31 cellular contexts compared by ENCODE assay signal in the genomic region with DNA sequence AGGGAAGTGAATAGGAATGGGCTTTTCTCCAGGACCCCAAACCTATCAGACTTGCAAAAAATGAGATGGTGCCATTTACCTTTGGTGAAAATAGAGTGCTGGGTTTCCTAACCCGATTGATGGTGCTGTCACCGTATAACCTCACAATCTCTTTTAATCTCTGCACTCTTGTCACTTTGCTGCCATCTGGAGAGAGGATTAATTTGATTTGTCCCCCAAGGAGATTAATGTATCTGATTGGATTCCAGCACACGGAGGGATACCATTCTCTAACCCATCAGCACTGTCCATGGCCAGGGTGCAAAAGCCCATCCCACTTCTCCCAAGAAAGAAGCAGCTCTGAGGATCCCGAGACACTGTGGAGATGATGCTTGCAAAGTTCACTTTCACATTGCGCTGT.
"Had no signal": no experiment of that assay in that cellular context is flagged by ENCODE, and none has a peak within 500 bp of the region (broad histone marks: within the 10 kb centered on the region; RNA-seq: fewer than 3 reads in every experiment).

No MANE protein-coding gene starts in this region.

- ATAC-seq: activated CD4-positive, alpha-beta T cell treated with anti-CD3 and anti-CD28 coated beads for 36 hours; activated T-cell treated with anti-CD3 and anti-CD28 coated beads, Interleukin-2, amount 50 U/mL, for 4 hours; activated T-helper 17 cell treated with anti-CD3 and anti-CD28 coated beads, Interleukin-2, amount 50 U/mL, for 72 hours; body of pancreas; effector memory CD8-positive, alpha-beta T cell; foreskin keratinocyte; gastrocnemius medialis; heart left ventricle; T-helper 17 cell had no signal

- H3K9me3 ChIP-seq: body of pancreas, esophagus muscularis mucosa, gastrocnemius medialis, heart left ventricle had no signal

- H3K36me3 Mint-ChIP-seq: activated naive CD8-positive, alpha-beta T cell had no signal

- H3K9me3 Mint-ChIP-seq: activated CD4-positive, alpha-beta memory T cell treated with anti-CD3 and anti-CD28 coated beads, Interleukin-2, amount 10 ng/mL, durations not matched to agents 7 days and 5 days; activated CD4-positive, alpha-beta T cell treated with anti-CD3 and anti-CD28 coated beads, Interleukin-2, amount 10 ng/mL, durations not matched to agents 24 days and 14 days; activated T-cell treated with anti-CD3 and anti-CD28 coated beads, Interleukin-2, amount 50 U/mL, for 4 hours; activated T-helper 17 cell treated with anti-CD3 and anti-CD28 coated beads, Interleukin-2, amount 50 U/mL, for 72 hours; effector memory CD8-positive, alpha-beta T cell; T-helper 2 cell treated with Interferon-gamma antibody and Interleukin-4, amounts not matched to agents 5 μg/mL and 100 μg/mL, for 36 hours had no signal

- H3K4me3 Mint-ChIP-seq: activated CD4-positive, alpha-beta memory T cell treated with anti-CD3 and anti-CD28 coated beads, Interleukin-2, amount 10 ng/mL, durations not matched to agents 7 days and 5 days; activated CD4-positive, alpha-beta T cell treated with anti-CD3 and anti-CD28 coated beads for 36 hours; activated CD4-positive, alpha-beta T cell treated with anti-CD3 and anti-CD28 coated beads, Interleukin-2, amount 10 ng/mL, durations not matched to agents 24 days and 14 days; activated naive CD8-positive, alpha-beta T cell; activated T-cell treated with anti-CD3 and anti-CD28 coated beads, Interleukin-2, amount 50 U/mL, for 4 hours; activated T-helper 17 cell treated with anti-CD3 and anti-CD28 coated beads, Interleukin-2, amount 50 U/mL, for 72 hours; effector memory CD8-positive, alpha-beta T cell; T-helper 17 cell; T-helper 2 cell treated with Interferon-gamma antibody and Interleukin-4, amounts not matched to agents 5 μg/mL and 100 μg/mL, for 36 hours had no signal

- H3K27me3 ChIP-seq: body of pancreas, gastrocnemius medialis, hepatocyte had no signal

- DNase-seq: activated CD4-positive, alpha-beta memory T cell treated with anti-CD3 and anti-CD28 coated beads, Interleukin-2, amount 10 ng/mL, durations not matched to agents 7 days and 5 days; activated CD4-positive, alpha-beta T cell treated with anti-CD3 and anti-CD28 coated beads for 36 hours; activated CD4-positive, alpha-beta T cell treated with anti-CD3 and anti-CD28 coated beads, Interleukin-2, amount 10 ng/mL, durations not matched to agents 24 days and 14 days; activated CD4-positive, CD25-positive, alpha-beta regulatory T cell; activated CD4-positive, CD25-positive, alpha-beta regulatory T cell treated with anti-CD3 and anti-CD28 coated beads, Interleukin-2, amount 50 U/mL, for 72 hours; activated CD8-positive, alpha-beta memory T cell treated with anti-CD3 and anti-CD28 coated beads, Interleukin-2, amount 50 U/mL, for 48 hours; activated effector memory CD4-positive, alpha-beta T cell treated with Interleukin-2 at 50 U/mL for 16 hours; activated gamma-delta T cell treated with Interleukin-2 at 50 U/mL for 16 hours; activated naive CD4-positive, alpha-beta T cell treated with anti-CD3 and anti-CD28 coated beads, Interleukin-2, amount 50 U/mL, for 16 hours; activated naive CD4-positive, alpha-beta T cell treated with Interleukin-2 at 50 U/mL for 16 hours; activated T-cell treated with anti-CD3 and anti-CD28 coated beads, Interleukin-2, amount 50 U/mL, for 4 hours; amygdala; aorta; body of pancreas; caudate nucleus; cortex of kidney; dermis blood vessel endothelial cell; effector CD4-positive, alpha-beta T cell; effector memory CD8-positive, alpha-beta T cell; erythroblast; foreskin keratinocyte; gastrocnemius medialis; glutamatergic neuron; heart left ventricle; T-helper 17 cell; T1000 had no signal

- H3K27ac Mint-ChIP-seq: activated CD4-positive, alpha-beta memory T cell treated with anti-CD3 and anti-CD28 coated beads, Interleukin-2, amount 10 ng/mL, durations not matched to agents 7 days and 5 days; activated CD4-positive, alpha-beta T cell treated with anti-CD3 and anti-CD28 coated beads for 36 hours; activated CD4-positive, alpha-beta T cell treated with anti-CD3 and anti-CD28 coated beads, Interleukin-2, amount 10 ng/mL, durations not matched to agents 24 days and 14 days; activated naive CD8-positive, alpha-beta T cell; activated T-helper 17 cell treated with anti-CD3 and anti-CD28 coated beads, Interleukin-2, amount 50 U/mL, for 72 hours; effector memory CD8-positive, alpha-beta T cell; T-helper 2 cell treated with Interferon-gamma antibody and Interleukin-4, amounts not matched to agents 5 μg/mL and 100 μg/mL, for 36 hours had no signal

- H3K4me3 ChIP-seq: body of pancreas, esophagus muscularis mucosa, gastrocnemius medialis, heart left ventricle, hepatocyte had no signal

- H3K27ac ChIP-seq: body of pancreas, esophagus muscularis mucosa, foreskin keratinocyte, gastrocnemius medialis, heart left ventricle, hepatocyte had no signal

- H3K4me1 Mint-ChIP-seq: activated T-helper 17 cell treated with anti-CD3 and anti-CD28 coated beads, Interleukin-2, amount 50 U/mL, for 72 hours had no signal

- H3K36me3 ChIP-seq: esophagus muscularis mucosa, gastrocnemius medialis, heart left ventricle had no signal

- H3K4me1 ChIP-seq: foreskin keratinocyte, gastrocnemius medialis, heart left ventricle had no signal
